In the genomic region with DNA sequence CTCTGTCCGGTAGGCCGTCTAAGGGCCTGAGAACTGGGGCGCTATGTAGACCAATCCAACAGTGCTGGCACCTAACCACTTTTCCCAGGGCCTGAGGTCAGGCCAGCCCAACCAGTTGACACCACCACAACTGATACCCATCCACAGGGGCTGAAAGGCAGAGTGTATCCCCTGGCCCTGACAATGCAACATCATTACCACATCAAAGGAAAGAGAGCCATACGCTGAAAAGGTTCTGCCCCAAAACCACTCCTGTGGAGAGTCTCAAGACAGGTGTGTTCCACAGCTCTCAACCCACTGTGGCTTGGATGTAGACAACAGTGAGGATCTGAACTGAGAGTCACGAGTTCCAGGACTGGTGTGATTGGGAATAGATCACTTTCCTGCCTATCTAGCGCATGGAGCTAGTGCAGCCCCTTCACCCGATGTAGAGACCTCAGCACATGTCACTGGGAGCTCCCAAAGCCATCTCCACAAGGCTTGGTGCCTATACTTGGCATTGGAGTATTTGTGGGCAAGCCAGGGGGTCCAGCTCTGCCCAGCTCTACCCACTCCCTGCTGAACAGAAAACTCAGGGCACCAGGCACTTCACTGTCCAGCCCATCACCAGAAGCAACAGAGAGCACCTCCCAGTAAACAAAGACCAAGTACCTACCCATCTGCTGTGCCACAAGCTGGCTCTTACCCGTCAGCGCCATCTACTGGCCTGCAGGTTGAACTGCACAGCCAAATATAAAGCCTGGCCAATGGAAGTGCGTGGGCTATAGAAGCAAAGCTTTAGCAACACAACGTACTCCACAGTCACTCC, we compare ENCODE assay signal across 8 cellular contexts.
DNase-seq lines count a peak whose midpoint lies in the region; ATAC-seq and TF ChIP-seq lines count a peak whose summit lies in the region.

No MANE protein-coding gene starts in this region.

- no peak overlapping the region for H3K4me3 ChIP-seq in retinal pigment epithelial cell (ENCODE audit: low read length)

- DNase-seq in AG08396 (ENCODE audit: low spot score) (peak; percentile 16), NCI-H526 treated with DMSO at 0.1 percent for 48 hours (lab: John Stamatoyannopoulos, UW) (peak; percentile 35), germinal center (ENCODE audit: low spot score) (peak; percentile 36), retinal pigment epithelial cell (ENCODE audit: low read depth) (peak; percentile 7)
- DNase-seq in activated CD8-positive, alpha-beta memory T cell treated with anti-CD3 and anti-CD28 coated beads, Interleukin-2, amount 50 U/mL, for 4 hours, result peak; percentile 31

- ATAC-seq in GM18907 (IDR thresholded peaks at IDR 0.05; ENCODE audit: unreplicated experiment) (peak; percentile 62), GM21825 (IDR thresholded peaks at IDR 0.05; ENCODE audit: unreplicated experiment) (no peak), HG02798 (IDR thresholded peaks at IDR 0.05; ENCODE audit: poor library complexity, unreplicated experiment) (no peak)

- peak; percentile 94 for TF ChIP-seq CTCF in retinal pigment epithelial cell (conservative IDR thresholded peaks at IDR 0.05; ENCODE audit: low read depth, low read length)
